Comparison of ENCODE assay signal across 8 cellular contexts in genomic region chr7:76292206-76292573, GRCh38. TPM values are rescaled to one million over a fixed set of nuclear protein-coding genes. Genes with fewer than 3 reads are reported as not detected.
A peak's percentile ranks its signal among the peaks of the same experiment; 100 is the strongest.
DNase-seq lines count a peak whose midpoint lies in the region; ATAC-seq, FAIRE-seq and TF ChIP-seq lines count a peak whose summit lies in the region.

No MANE protein-coding gene starts in this region.

- FAIRE-seq in GM12878 (lab: Jason Lieb, UNC) (no peak), frontal cortex (lab: Jason Lieb, UNC) (no peak)

- H3K36me3 ChIP-seq in A673 (ENCODE audit: insufficient read depth, low read length, poor library complexity, severe bottlenecking) (no peaks in the 10 kb centered on the region), GM12878 (ENCODE audit: control insufficient read depth in 2 of 2, insufficient read depth in 2 of 2, low read length in 1 of 2) (no peaks in the 10 kb centered on the region)

- SMC1A ChIA-PET in GM12878 (lab: Charles Lee; ENCODE audit: uncharacterized antibody, unreplicated experiment), result interaction anchor here (0.6 to 3.0 kb wide), 7 partner anchors 9 to 114 kb away, joined by 3 to 34 read pairs (median 4); partner anchors contain the start of gene HSPB1

- ATAC-seq in HG03175 (IDR thresholded peaks at IDR 0.05; ENCODE audit: unreplicated experiment), result peak; percentile 12
- peak; percentile 36 for ATAC-seq in GM12878
- ATAC-seq in HG02840 (IDR thresholded peaks at IDR 0.05; ENCODE audit: low FRiP score, unreplicated experiment), result no peak

- H3K9ac ChIP-seq in GM12878 (ENCODE audit: control insufficient read depth, insufficient read depth, low read length), result no peak overlapping the region

- peak overlapping the region; percentile 82 for H3K27ac ChIP-seq in A673 (ENCODE audit: low read depth, low read length, poor library complexity, severe bottlenecking)
- H3K27ac ChIP-seq in GM12878 (ENCODE audit: control insufficient read depth, insufficient read depth), result peak overlapping the region; percentile 13; the same call in 1 of the 2 replicates

- H3K9me3 ChIP-seq in A673 (ENCODE audit: low read depth, low read length, poor library complexity, severe bottlenecking), result no peaks in the 10 kb centered on the region
- H3K9me3 ChIP-seq in GM12878 (replicated peaks; ENCODE audit: control insufficient read depth, insufficient read depth, low read length), result no peaks in the 10 kb centered on the region

- RAD21 ChIA-PET in GM12878 (lab: Charles Lee; ENCODE audit: unreplicated experiment), result interaction anchor here (0.7 to 3.1 kb wide), 5 partner anchors 10 to 120 kb away, joined by 3 to 86 read pairs (median 5); partner anchors contain the start of gene HSPB1

- H3K4me1 ChIP-seq in A673 (ENCODE audit: insufficient read depth, low read length, poor library complexity, severe bottlenecking) (peaks cover 29% of the 10 kb centered on the region), GM12878 (ENCODE audit: control insufficient read depth, insufficient read depth, low read length) (peaks cover 6% of the 10 kb centered on the region)

- H4K20me1 ChIP-seq in GM12878 (ENCODE audit: control insufficient read depth, insufficient read depth), result no peaks in the 10 kb centered on the region

- H3K4me3 ChIP-seq in A673 (ENCODE audit: low read depth, low read length, poor library complexity, severe bottlenecking) (peak overlapping the region; percentile 32), GM12878 (no peak overlapping the region)

- TF ChIP-seq CTCF in A673 (conservative IDR thresholded peaks at IDR 0.05; ENCODE audit: low read depth, low read length) (no peak), GM12878 (IDR thresholded peaks at IDR 0.05 in 2 of 3, conservative IDR thresholded peaks at IDR 0.05 in 1 of 3; ENCODE audit: control insufficient read depth in 2 of 3, extremely low read depth in 1 of 3, insufficient read depth in 1 of 3, low read depth in 3 of 3, low read length in 3 of 3) (no peak)

- WGBS in GM12878 (ENCODE audit: insufficient coverage, insufficient replicate concordance, low lambda C conversion rate, missing lambda C conversion rate), result 0% methylated on average over 5 of the region's 5 CpGs

- POLR2A ChIA-PET in A673 (lab: Charles Lee; ENCODE audit: low non-redundant PET), result no interaction called here
- POLR2A ChIA-PET in GM12878 (lab: Charles Lee), result interaction anchor here (0.5 to 2.1 kb wide), 6 partner anchors 10 to 26 kb away, joined by 3 to 12 read pairs (median 4); partner anchors contain the start of gene HSPB1

- peak overlapping the region; percentile 77 for H2AFZ ChIP-seq in GM12878 (ENCODE audit: control insufficient read depth, low read depth, low read length)

- no peak for TF ChIP-seq EP300 in GM12878 (IDR thresholded peaks at IDR 0.05; ENCODE audit: borderline replicate concordance in 1 of 2, control insufficient read depth in 1 of 2, low read depth in 2 of 2, low read length in 2 of 2)

- CTCF ChIA-PET in A673 (lab: Charles Lee), result interaction anchor here (0.6 to 1.9 kb wide), 6 partner anchors 10 to 29 kb away, joined by 3 to 17 read pairs (median 6); partner anchors contain the start of gene HSPB1
- CTCF ChIA-PET in GM12878 (lab: Yijun Ruan, JAX), result interaction anchor here (0.8 to 12.9 kb wide), 10 partner anchors 11 to 272 kb away, joined by 3 to 229 read pairs (median 8); partner anchors contain the start of genes HSPB1 and YWHAG

- no peak for TF ChIP-seq POLR2A in GM12878 (IDR thresholded peaks at IDR 0.05; ENCODE audit: low read depth, low read length)

- peak overlapping the region; percentile 14; the same call in 1 of the 2 replicates for H3K4me2 ChIP-seq in GM12878 (ENCODE audit: control insufficient read depth, insufficient read depth)

- intact Hi-C loops in A673 (cut with micrococcal nuclease; ENCODE audit: unreplicated experiment) (no loop called here), GM12878 (cut with micrococcal nuclease; ENCODE audit: unreplicated experiment) (no loop called here)

- in situ Hi-C loops in GM12878 (cut with MboI), result no loop called here

- H3K79me2 ChIP-seq in GM12878 (ENCODE audit: control insufficient read depth, insufficient read depth, low read length), result no peaks in the 10 kb centered on the region

- TSS peak; percentile 86 for BruUV-seq in A673 (replicated peaks; lab: Mats Ljungman, UMichigan)
- BruUV-seq in GM12878 (replicated peaks; lab: Mats Ljungman, UMichigan), result no TSS peak

- TF ChIP-seq RAD21 in GM12878 (IDR thresholded peaks at IDR 0.05; ENCODE audit: insufficient read depth, low read depth, low read length), result no peak

- DNase-seq in A673 (ENCODE audit: low spot score) (no peak), GM12878 (ENCODE audit: low read depth, low spot score) (no peak), lung microvascular endothelial cell (ENCODE audit: low read depth in 2 of 2) (peak; percentile 93 to 98), frontal cortex (ENCODE audit: low spot score in 2 of 2) (no peak), DMS 273 (lab: John Stamatoyannopoulos, UW; ENCODE audit: unreplicated experiment) (no peak), A172 (ENCODE audit: low spot score) (no peak)

- no peaks in the 10 kb centered on the region for H3K27me3 ChIP-seq in A673 (replicated peaks; ENCODE audit: insufficient read depth, low read depth, low read length, poor library complexity)
- H3K27me3 ChIP-seq in GM12878 (replicated peaks in 1 of 2; ENCODE audit: control insufficient read depth in 2 of 2, insufficient read depth in 2 of 2, low read length in 1 of 2), result no peaks in the 10 kb centered on the region

TF ChIP-seq in GM12878, 131 proteins besides CTCF, POLR2A, EP300 and RAD21:
- TF ChIP-seq YBX1 (IDR thresholded peaks at IDR 0.05) (no peak), BHLHE40 (IDR thresholded peaks at IDR 0.05; ENCODE audit: borderline replicate concordance in 1 of 2, low read depth in 2 of 2, low read length in 1 of 2) (no peak), NRF1 (conservative IDR thresholded peaks at IDR 0.05; ENCODE audit: low read depth, low read length) (no peak), SREBF1 (IDR thresholded peaks at IDR 0.05; ENCODE audit: low read length) (no peak), CBX3 (IDR thresholded peaks at IDR 0.05; ENCODE audit: borderline replicate concordance, low read depth) (no peak), JUND (IDR thresholded peaks at IDR 0.05; ENCODE audit: low read depth, low read length) (no peak)
- TF ChIP-seq, protein P1, sequence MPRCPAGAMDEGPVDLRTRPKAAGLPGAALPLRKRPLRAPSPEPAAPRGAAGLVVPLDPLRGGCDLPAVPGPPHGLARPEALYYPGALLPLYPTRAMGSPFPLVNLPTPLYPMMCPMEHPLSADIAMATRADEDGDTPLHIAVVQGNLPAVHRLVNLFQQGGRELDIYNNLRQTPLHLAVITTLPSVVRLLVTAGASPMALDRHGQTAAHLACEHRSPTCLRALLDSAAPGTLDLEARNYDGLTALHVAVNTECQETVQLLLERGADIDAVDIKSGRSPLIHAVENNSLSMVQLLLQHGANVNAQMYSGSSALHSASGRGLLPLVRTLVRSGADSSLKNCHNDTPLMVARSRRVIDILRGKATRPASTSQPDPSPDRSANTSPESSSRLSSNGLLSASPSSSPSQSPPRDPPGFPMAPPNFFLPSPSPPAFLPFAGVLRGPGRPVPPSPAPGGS (IDR thresholded peaks at IDR 0.05; ENCODE audit: borderline replicate concordance, insufficient read depth, low read depth, low read length, poor library complexity, severe bottlenecking), result no peak
- TF ChIP-seq, protein P2, sequence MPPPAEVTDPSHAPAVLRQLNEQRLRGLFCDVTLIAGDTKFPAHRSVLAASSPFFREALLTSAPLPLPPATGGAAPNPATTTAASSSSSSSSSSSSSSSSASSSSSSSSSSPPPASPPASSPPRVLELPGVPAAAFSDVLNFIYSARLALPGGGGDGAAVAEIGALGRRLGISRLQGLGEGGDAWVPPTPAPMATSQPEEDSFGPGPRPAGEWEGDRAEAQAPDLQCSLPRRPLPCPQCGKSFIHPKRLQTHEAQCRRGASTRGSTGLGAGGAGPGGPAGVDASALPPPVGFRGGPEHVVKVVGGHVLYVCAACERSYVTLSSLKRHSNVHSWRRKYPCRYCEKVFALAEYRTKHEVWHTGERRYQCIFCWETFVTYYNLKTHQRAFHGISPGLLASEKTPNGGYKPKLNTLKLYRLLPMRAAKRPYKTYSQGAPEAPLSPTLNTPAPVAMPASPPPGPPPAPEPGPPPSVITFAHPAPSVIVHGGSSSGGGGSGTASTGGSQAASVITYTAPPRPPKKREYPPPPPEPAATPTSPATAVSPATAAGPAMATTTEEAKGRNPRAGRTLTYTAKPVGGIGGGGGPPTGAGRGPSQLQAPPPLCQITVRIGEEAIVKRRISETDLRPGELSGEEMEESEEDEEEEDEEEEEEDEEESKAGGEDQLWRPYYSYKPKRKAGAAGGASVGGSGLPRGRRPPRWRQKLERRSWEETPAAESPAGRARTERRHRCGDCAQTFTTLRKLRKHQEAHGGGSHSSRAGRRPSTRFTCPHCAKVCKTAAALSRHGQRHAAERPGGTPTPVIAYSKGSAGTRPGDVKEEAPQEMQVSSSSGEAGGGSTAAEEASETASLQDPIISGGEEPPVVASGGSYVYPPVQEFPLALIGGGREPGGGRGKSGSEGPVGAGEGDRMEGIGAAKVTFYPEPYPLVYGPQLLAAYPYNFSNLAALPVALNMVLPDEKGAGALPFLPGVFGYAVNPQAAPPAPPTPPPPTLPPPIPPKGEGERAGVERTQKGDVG (CRISPR knock-in tag; IDR thresholded peaks at IDR 0.05), result no peak
TF ChIP-seq in GM12878: peak in this region for 0.

RNA-seq across cellular contexts. Expression of gene HSPB1, which starts 10.3 kb away (rescaled TPM):
- total RNA-seq in A673 (2021) (354 and 375 TPM in 2 replicates), GM12878 (2014; rRNA removed) (31.9 and 47.8 TPM in 2 replicates), GM12878 (2014; rRNA removed; fragmentation: Illumina TruSeq; extraction: Trizol) (35.4 and 41.2 TPM in 2 replicates), GM12878 (2021) (181 and 189 TPM in 2 replicates), lung microvascular endothelial cell (78.5 and 125 TPM in 2 replicates), frontal cortex (2.4 TPM)
- 21.2 and 22.1 TPM in 2 replicates for total RNA-seq in GM12878 (2013; cell fraction: nucleolus; rRNA removed)
- 50.0 TPM for polyA plus RNA-seq in GM12878 (2011; ENCODE audit: low read depth)
- polyA plus RNA-seq in GM12878 (2011; rRNA removed) (10.4 and 67.5 TPM in 2 replicates), GM12878 (2014; fragmentation: Illumina TruSeq; extraction: Trizol) (1.4 and 41.6 TPM in 2 replicates), GM12878 (2014; fragmentation: Nextera tagmentation; extraction: Ambion mirVana) (10 to 100 TPM; 13.7 to 56.5 TPM), GM12878 (2014; rRNA removed) (134 and 182 TPM in 2 replicates), GM12878 (2016; fragmentation: Nextera tagmentation; extraction: Ambion mirVana) (100 to 1,000 TPM; 279 to 297 TPM)
- polyA plus RNA-seq in GM12878 (2011; cell fraction: cytosol; rRNA removed), result 139 and 153 TPM in 2 replicates
- 127 and 155 TPM in 2 replicates for polyA plus RNA-seq in GM12878 (2011; cell fraction: nucleus; rRNA removed)
- polyA plus RNA-seq in GM12878 (2012), result 172 and 210 TPM in 2 replicates
- 15.6 and 24.8 TPM in 2 replicates for polyA minus RNA-seq in GM12878 (2011; rRNA and poly(A)+ RNA removed)
- polyA minus RNA-seq in GM12878 (2011; cell fraction: cytosol; rRNA and poly(A)+ RNA removed), result 42.6 and 53.3 TPM in 2 replicates
- polyA minus RNA-seq in GM12878 (2011; cell fraction: nucleus; rRNA and poly(A)+ RNA removed), result 21.4 and 37.5 TPM in 2 replicates
- total RNA-seq in A172 (2014; rRNA removed; shearing (Covaris generic)), result 235 and 382 TPM in 2 replicates

Comparison
In these comparisons a context has a peak if more than half of its experiments do, and no peak if none do; other contexts are left out.
1. DNase-seq: peak in lung microvascular endothelial cell (2 of 2); none in A673 (single experiment), GM12878 (single experiment), frontal cortex (0 of 2), DMS 273 (single experiment) and A172 (single experiment).